Comparison of ENCODE assay signal across 8 cellular contexts in genomic region chr16:525520-526180, GRCh38. TPM values are rescaled to one million over a fixed set of nuclear protein-coding genes. Genes with fewer than 3 reads are reported as not detected.
DNase-seq lines count a peak whose midpoint lies in the region; ATAC-seq and TF ChIP-seq lines count a peak whose summit lies in the region.

No MANE protein-coding gene starts in this region.

- TF ChIP-seq CTCF in C4-2B (conservative IDR thresholded peaks at IDR 0.05) (no peak), colonic mucosa (IDR thresholded peaks at IDR 0.05) (no peak), CD14-positive monocyte (IDR thresholded peaks at IDR 0.05) (no peak)

- H3K4me3 ChIP-seq in colonic mucosa: peak overlapping the region; percentile 92
- H3K4me3 ChIP-seq in stomach smooth muscle (ENCODE audit: low read length in 2 of 2): peak overlapping the region in 1 of 2 donors; percentile 85

- H3K9me3 Mint-ChIP-seq in naive thymus-derived CD8-positive, alpha-beta T cell: no peaks in the 10 kb centered on the region
- no peaks in the 10 kb centered on the region for H3K9me3 Mint-ChIP-seq in CD14-positive monocyte

- no peaks in the 10 kb centered on the region for H3K36me3 Mint-ChIP-seq in naive thymus-derived CD8-positive, alpha-beta T cell
- H3K36me3 Mint-ChIP-seq in CD14-positive monocyte: peaks cover 2 to 11% of the 10 kb centered on the region in 2 donors

- H3K4me1 ChIP-seq in colonic mucosa (peaks cover 25% of the 10 kb centered on the region), stomach smooth muscle (ENCODE audit: control insufficient read depth, insufficient read depth, low read length) (peaks cover 41% of the 10 kb centered on the region)

- DNase-seq in HT-29 (ENCODE audit: low spot score) (peak; percentile 15), colonic mucosa (no peak), CD14-positive monocyte (ENCODE audit: low spot score) (no peak)
- peak; percentile 51 for DNase-seq in activated CD4-positive, alpha-beta T cell treated with anti-CD3 and anti-CD28 coated beads for 1 hour
- peak in 1 of 10 donors; percentile 21 for DNase-seq in naive thymus-derived CD8-positive, alpha-beta T cell

- peak overlapping the region; percentile 94 for H3K27ac ChIP-seq in C4-2B
- H3K27ac ChIP-seq in colonic mucosa: peak overlapping the region; percentile 43
- H3K27ac ChIP-seq in stomach smooth muscle (ENCODE audit: low read length): peak overlapping the region; percentile 89

- H3K27ac Mint-ChIP-seq in naive thymus-derived CD8-positive, alpha-beta T cell: peak overlapping the region in 9 of 10 donors; percentile 52 to 93 (median 74)
- peak overlapping the region in 2 of 7 donors; percentile 33 to 72 for H3K27ac Mint-ChIP-seq in CD14-positive monocyte

- ATAC-seq in naive thymus-derived CD8-positive, alpha-beta T cell: no peak
- ATAC-seq in HG03521 (IDR thresholded peaks at IDR 0.05; ENCODE audit: unreplicated experiment): no peak

- intact Hi-C loops in colonic mucosa (cut with DNase I): no loop called here
- intact Hi-C loops in CD14-positive monocyte (cut with micrococcal nuclease): loop anchor here (2.0 to 5.0 kb wide), 4 partner anchors 63 to 128 kb away; partner anchors contain the start of genes METTL26 (in 2 of the 2), DECR2 (in 1 of the 2) and NME4 (in 1 of the 2)

- H3K9me3 ChIP-seq in colonic mucosa: no peaks in the 10 kb centered on the region
- no peaks in the 10 kb centered on the region for H3K9me3 ChIP-seq in stomach smooth muscle (ENCODE audit: control insufficient read depth in 2 of 2, low read length in 2 of 2)

- H3K36me3 ChIP-seq in colonic mucosa: no peaks in the 10 kb centered on the region
- H3K36me3 ChIP-seq in stomach smooth muscle (ENCODE audit: control insufficient read depth in 2 of 2, insufficient read depth in 2 of 2, low read length in 2 of 2): peaks cover 1 to 4% of the 10 kb centered on the region in 2 donors

- POLR2A ChIA-PET in naive thymus-derived CD8-positive, alpha-beta T cell (lab: Charles Lee): no interaction called here

- H3K27me3 ChIP-seq in colonic mucosa (no peaks in the 10 kb centered on the region), stomach smooth muscle (ENCODE audit: control insufficient read depth in 1 of 2, insufficient read depth in 2 of 2, low read length in 2 of 2) (no peaks in the 10 kb centered on the region)

- H3K27me3 Mint-ChIP-seq in naive thymus-derived CD8-positive, alpha-beta T cell: no peaks in the 10 kb centered on the region
- peaks cover 0 to 2% (median 1%) of the 10 kb centered on the region in 3 donors for H3K27me3 Mint-ChIP-seq in CD14-positive monocyte (ENCODE audit: low read depth in 3 of 3)

- H3K4me3 Mint-ChIP-seq in naive thymus-derived CD8-positive, alpha-beta T cell: peak overlapping the region; percentile 57 to 85 (median 81)
- no peak overlapping the region for H3K4me3 Mint-ChIP-seq in CD14-positive monocyte

- H3K9ac ChIP-seq in colonic mucosa (ENCODE audit: low read depth in 2 of 2, low read length in 2 of 2): peak overlapping the region; percentile 70 to 95
- H3K9ac ChIP-seq in stomach smooth muscle (ENCODE audit: low read length in 2 of 2): peak overlapping the region; percentile 73 to 87

- peaks cover 12 to 38% (median 31%) of the 10 kb centered on the region in 4 donors for H3K4me1 Mint-ChIP-seq in naive thymus-derived CD8-positive, alpha-beta T cell
- peaks cover 39% of the 10 kb centered on the region for H3K4me1 Mint-ChIP-seq in CD14-positive monocyte

RNA-seq across cellular contexts. Expression of gene CAPN15, which starts 1.9 kb away (rescaled TPM):
- total RNA-seq in HT-29 (2014; rRNA removed; shearing (Covaris generic)): 161 and 180 TPM in 2 replicates
- 100 to 1,000 TPM in 1 of 2 donors, 10 to 100 TPM in 1; 74.6 to 139 TPM for total RNA-seq in colonic mucosa
- 10 to 100 TPM; 63.1 to 63.2 TPM for total RNA-seq in naive thymus-derived CD8-positive, alpha-beta T cell
- 1 to 10 TPM; 5.5 to 7.9 (median 6.0) TPM for polyA plus RNA-seq in naive thymus-derived CD8-positive, alpha-beta T cell
- 1 to 10 TPM; 3.4 to 3.9 TPM for polyA plus RNA-seq in CD14-positive monocyte

RNA-seq across cellular contexts. Expression of gene PRR35, which starts 34.5 kb away (rescaled TPM):
- total RNA-seq in HT-29 (2014; rRNA removed; shearing (Covaris generic)): 0.08 TPM in 1 of 2 replicates, not detected in the other
- not detected for total RNA-seq in colonic mucosa
- total RNA-seq in naive thymus-derived CD8-positive, alpha-beta T cell: not detected
- not detected for polyA plus RNA-seq in naive thymus-derived CD8-positive, alpha-beta T cell
- polyA plus RNA-seq in CD14-positive monocyte: not detected

RNA-seq across cellular contexts. Expression of gene NHLRC4, which starts 41.2 kb away (rescaled TPM):
- 0.05 and 0.13 TPM in 2 replicates for total RNA-seq in HT-29 (2014; rRNA removed; shearing (Covaris generic))
- under 1 TPM; 0.32 to 0.35 TPM for total RNA-seq in colonic mucosa
- total RNA-seq in naive thymus-derived CD8-positive, alpha-beta T cell: 1 to 10 TPM; 4.7 to 5.3 TPM
- 1 to 10 TPM; 1.5 to 3.3 (median 1.7) TPM for polyA plus RNA-seq in naive thymus-derived CD8-positive, alpha-beta T cell
- polyA plus RNA-seq in CD14-positive monocyte: under 1 TPM; 0.29 to 0.57 TPM

RNA-seq across cellular contexts. Expression of gene PIGQ, which starts 44.1 kb away (rescaled TPM):
- 99.5 and 103 TPM in 2 replicates for total RNA-seq in HT-29 (2014; rRNA removed; shearing (Covaris generic))
- total RNA-seq in colonic mucosa: 10 to 100 TPM; 25.6 to 59.3 TPM
- 10 to 100 TPM; 55.8 to 59.0 TPM for total RNA-seq in naive thymus-derived CD8-positive, alpha-beta T cell
- polyA plus RNA-seq in naive thymus-derived CD8-positive, alpha-beta T cell: 10 to 100 TPM in 1 of 3 donors, 1 to 10 TPM in 2; 8.8 to 13.4 (median 9.3) TPM
- 10 to 100 TPM; 11.4 to 12.1 TPM for polyA plus RNA-seq in CD14-positive monocyte

Comparison
In these comparisons a context has a peak if more than half of its experiments do, and no peak if none do; other contexts are left out.
1. H3K27ac ChIP-seq: peak in every context shown above with its lines; median percentile 94 in C4-2B; 89 in stomach smooth muscle; 43 in colonic mucosa.
2. DNase-seq: peak in HT-29 (single experiment) and activated CD4-positive, alpha-beta T cell treated with anti-CD3 and anti-CD28 coated beads for 1 hour (single experiment); none in colonic mucosa (single experiment) and CD14-positive monocyte (single experiment).
3. H3K4me3 Mint-ChIP-seq: peak in naive thymus-derived CD8-positive, alpha-beta T cell (10 of 10); none in CD14-positive monocyte (0 of 2).